1 cellular context compared by ENCODE assay signal in genomic region chr18:58190842-58191530, GRCh38.
TF ChIP-seq lines count a peak whose summit lies in the region.

No MANE protein-coding gene starts in this region.

TF ChIP-seq in endothelial cell of umbilical vein, 7 proteins besides CTCF, POLR2A, EP300 and RAD21 (continued from another document):
- no peak for TF ChIP-seq MYC (IDR thresholded peaks at IDR 0.05; ENCODE audit: low read depth, low read length)
TF ChIP-seq in endothelial cell of umbilical vein: peak in this region for 2.
